In genomic region chr2:63189026-63189425, GRCh38 we compare ENCODE assay signal across 9 cellular contexts.
DNase-seq lines count a peak whose midpoint lies in the region; ATAC-seq, FAIRE-seq and TF ChIP-seq lines count a peak whose summit lies in the region.
"Had no signal": no experiment of that assay in that cellular context is flagged by ENCODE, and none has a peak within 500 bp of the region (broad histone marks: within the 10 kb centered on the region; RNA-seq: fewer than 3 reads in every experiment).

No MANE protein-coding gene starts in this region.

- no peaks in the 10 kb centered on the region for H3K36me3 ChIP-seq in GM12878 (ENCODE audit: control insufficient read depth in 2 of 2, insufficient read depth in 2 of 2, low read length in 1 of 2)

- TF ChIP-seq EP300 in GM12878 (IDR thresholded peaks at IDR 0.05; ENCODE audit: borderline replicate concordance in 1 of 2, control insufficient read depth in 1 of 2, low read depth in 2 of 2, low read length in 2 of 2), result no peak

- BruUV-seq in GM12878 (replicated peaks; lab: Mats Ljungman, UMichigan), result no TSS peak

- POLR2A ChIA-PET in GM12878 (lab: Charles Lee), result no interaction called here
- POLR2A ChIA-PET in T-cell (lab: Charles Lee), result no interaction called here

- H3K9me3 ChIP-seq in GM12878 (replicated peaks; ENCODE audit: control insufficient read depth, insufficient read depth, low read length), result peaks cover 1% of the 10 kb centered on the region; the same call in 2 of the 3 replicates

- H2AFZ ChIP-seq in GM12878 (ENCODE audit: control insufficient read depth, low read depth, low read length), result peak overlapping the region; percentile 28

- TF ChIP-seq RAD21 in GM12878 (IDR thresholded peaks at IDR 0.05; ENCODE audit: insufficient read depth, low read depth, low read length), result peak; percentile 63

- H3K4me3 Mint-ChIP-seq in T-cell (no peak overlapping the region), CD14-positive monocyte (no peak overlapping the region)

- SMC1A ChIA-PET in GM12878 (lab: Charles Lee; ENCODE audit: uncharacterized antibody, unreplicated experiment), result interaction anchor here (0.6 to 3.1 kb wide), 8 partner anchors 27 to 732 kb away, joined by 3 to 11 read pairs (median 6); no protein-coding TSS in a partner anchor

- 0% methylated on average over 4 of the region's 4 CpGs for WGBS in GM12878 (ENCODE audit: insufficient coverage, insufficient replicate concordance, low lambda C conversion rate, missing lambda C conversion rate)

- H3K79me2 ChIP-seq in GM12878 (ENCODE audit: control insufficient read depth, insufficient read depth, low read length), result no peaks in the 10 kb centered on the region

- intact Hi-C loops in GM12878 (cut with micrococcal nuclease; ENCODE audit: unreplicated experiment), result loop anchor here (2.0 to 10.0 kb wide), 3 partner anchors 234 to 727 kb away; no protein-coding TSS in a partner anchor
- intact Hi-C loops in CD14-positive monocyte (cut with micrococcal nuclease), result no loop called here

- peak; percentile 35 for TF ChIP-seq CTCF in D721Med (IDR thresholded peaks at IDR 0.05; ENCODE audit: insufficient read depth, missing control alignments)
- TF ChIP-seq CTCF in GM12878 (IDR thresholded peaks at IDR 0.05 in 2 of 3, conservative IDR thresholded peaks at IDR 0.05 in 1 of 3; ENCODE audit: control insufficient read depth in 2 of 3, extremely low read depth in 1 of 3, insufficient read depth in 1 of 3, low read depth in 3 of 3, low read length in 3 of 3), result peak; percentile 80 to 92 (median 83)
- TF ChIP-seq CTCF in CD14-positive monocyte (IDR thresholded peaks at IDR 0.05), result no peak

- DNase-seq in D721Med (ENCODE audit: insufficient read length, low spot score), result no peak
- DNase-seq in LHCN-M2 (ENCODE audit: low read depth), result peak; percentile 20
- peak; percentile 12 for DNase-seq in GM12878 (ENCODE audit: low read depth, low spot score)
- DNase-seq in medulla oblongata (ENCODE audit: extremely low spot score), result peak; percentile 13
- DNase-seq in T-cell, result no peak
- DNase-seq in CD14-positive monocyte (ENCODE audit: low spot score), result no peak
- DNase-seq in caudate nucleus (lab: John Stamatoyannopoulos, UW), result no peak

- in situ Hi-C loops in GM12878 (cut with MboI), result loop anchor here (5.0 kb wide), 1 partner anchor 402 kb away; no protein-coding TSS in a partner anchor

- no peak overlapping the region for H3K27ac ChIP-seq in GM12878 (ENCODE audit: control insufficient read depth, insufficient read depth)
- no peak overlapping the region for H3K27ac ChIP-seq in caudate nucleus (ENCODE audit: low read depth, low read length)

- RAD21 ChIA-PET in GM12878 (lab: Charles Lee; ENCODE audit: unreplicated experiment), result interaction anchor here (1.4 kb wide), 2 partner anchors 354 to 403 kb away, joined by 3 to 4 read pairs; no protein-coding TSS in a partner anchor

- peak; percentile 76 for ATAC-seq in GM19395 (IDR thresholded peaks at IDR 0.05; ENCODE audit: unreplicated experiment)
- ATAC-seq in GM12878, result peak; percentile 99
- ATAC-seq in T-cell (replicated peaks in 1 of 4), result no peak

- H4K20me1 ChIP-seq in GM12878 (ENCODE audit: control insufficient read depth, insufficient read depth), result no peaks in the 10 kb centered on the region

- H3K4me2 ChIP-seq in GM12878 (ENCODE audit: control insufficient read depth, insufficient read depth), result no peak overlapping the region

- H3K27ac Mint-ChIP-seq in T-cell, result no peak overlapping the region
- no peak overlapping the region for H3K27ac Mint-ChIP-seq in CD14-positive monocyte

- FAIRE-seq in D721Med (lab: Jason Lieb, UNC) (peak; percentile 46), GM12878 (lab: Jason Lieb, UNC) (peak; percentile 68)

- peaks cover 25% of the 10 kb centered on the region for H3K36me3 Mint-ChIP-seq in T-cell
- H3K36me3 Mint-ChIP-seq in CD14-positive monocyte, result no peaks in the 10 kb centered on the region

- CTCF ChIA-PET in GM12878 (lab: Yijun Ruan, JAX), result interaction anchor here (0.6 to 2.8 kb wide), 10 partner anchors 34 to 733 kb away, joined by 3 to 20 read pairs (median 5); no protein-coding TSS in a partner anchor
- CTCF ChIA-PET in T-cell (lab: Charles Lee), result no interaction called here

- TF ChIP-seq POLR2A in GM12878 (IDR thresholded peaks at IDR 0.05; ENCODE audit: low read depth, low read length), result no peak

- no peak overlapping the region for H3K9ac ChIP-seq in GM12878 (ENCODE audit: control insufficient read depth, insufficient read depth, low read length)

- H3K4me3 ChIP-seq in GM12878, result no peak overlapping the region
- H3K4me3 ChIP-seq: lung had no signal

- H3K9me3 Mint-ChIP-seq in T-cell (peaks cover 30 to 49% (median 46%) of the 10 kb centered on the region in 3 donors), CD14-positive monocyte (peaks cover 19 to 32% (median 26%) of the 10 kb centered on the region in 7 donors)

- H3K27me3 Mint-ChIP-seq in T-cell (no peaks in the 10 kb centered on the region), CD14-positive monocyte (ENCODE audit: low read depth in 3 of 3) (peaks cover 0 to 2% (median 0%) of the 10 kb centered on the region in 3 donors)

- H3K4me1 ChIP-seq in GM12878 (ENCODE audit: control insufficient read depth, insufficient read depth, low read length), result no peaks in the 10 kb centered on the region; the same call in 1 of the 2 replicates

- H3K4me1 Mint-ChIP-seq in T-cell (no peaks in the 10 kb centered on the region), CD14-positive monocyte (no peaks in the 10 kb centered on the region)

- no peaks in the 10 kb centered on the region for H3K27me3 ChIP-seq in GM12878 (replicated peaks in 1 of 2; ENCODE audit: control insufficient read depth in 2 of 2, insufficient read depth in 2 of 2, low read length in 1 of 2)

TF ChIP-seq in GM12878, 131 proteins besides CTCF, POLR2A, EP300 and RAD21:
- TF ChIP-seq ASH2L (IDR thresholded peaks at IDR 0.05; ENCODE audit: borderline replicate concordance, low read depth), result no peak
- peak; percentile 59 for TF ChIP-seq RUNX3 (IDR thresholded peaks at IDR 0.05; ENCODE audit: low read length)
- TF ChIP-seq SP1 (IDR thresholded peaks at IDR 0.05; ENCODE audit: low read depth, low read length), result no peak
- no peak for TF ChIP-seq ZZZ3 (IDR thresholded peaks at IDR 0.05; ENCODE audit: control insufficient read depth, insufficient read length, low read depth)
- TF ChIP-seq BCL3 (IDR thresholded peaks at IDR 0.05; ENCODE audit: borderline replicate concordance, insufficient read depth, low read depth, low read length, poor library complexity, severe bottlenecking), result no peak
- no peak for TF ChIP-seq E2F4 (IDR thresholded peaks at IDR 0.05; ENCODE audit: low read depth, low read length)
- no peak for TF ChIP-seq YBX1 (IDR thresholded peaks at IDR 0.05)
- no peak for TF ChIP-seq NKRF (conservative IDR thresholded peaks at IDR 0.05)
- TF ChIP-seq JUNB (IDR thresholded peaks at IDR 0.05), result no peak
- TF ChIP-seq SMC3 (IDR thresholded peaks at IDR 0.05; ENCODE audit: borderline replicate concordance, low read length), result peak; percentile 47; the same call in 1 of the 2 replicates

Comparison
In these comparisons a context has a peak if more than half of its experiments do, and no peak if none do; other contexts are left out.
1. DNase-seq: peak in LHCN-M2 (single experiment), GM12878 (single experiment) and medulla oblongata (single experiment); none in D721Med (single experiment), T-cell (0 of 34), CD14-positive monocyte (single experiment) and caudate nucleus (0 of 61).
2. ATAC-seq: peak in GM19395 (single experiment) and GM12878 (single experiment); none in T-cell (0 of 4).